ENCODE assay signal across 2 cellular contexts in genomic region chr15:59327942-59328341, GRCh38.
TF ChIP-seq lines count a peak whose summit lies in the region.

No MANE protein-coding gene starts in this region.

TF ChIP-seq in liver, 16 proteins besides CTCF, POLR2A, EP300 and RAD21:
- TF ChIP-seq REST (IDR thresholded peaks at IDR 0.05) = peak; percentile 58
- TF ChIP-seq GABPA (IDR thresholded peaks at IDR 0.05 in 1 of 2, conservative IDR thresholded peaks at IDR 0.05 in 1 of 2) = no peak
- TF ChIP-seq SP1 (IDR thresholded peaks at IDR 0.05) = peak; percentile 70
- no peak for TF ChIP-seq TAF1 (conservative IDR thresholded peaks at IDR 0.05)
- peak in 1 of 2 donors; percentile 54 for TF ChIP-seq JUND (IDR thresholded peaks at IDR 0.05)
- TF ChIP-seq YY1 (IDR thresholded peaks at IDR 0.05) = peak; percentile 60
- TF ChIP-seq ZBTB33 (IDR thresholded peaks at IDR 0.05) = peak; percentile 28
- TF ChIP-seq FOXA1 (IDR thresholded peaks at IDR 0.05) = peak; percentile 11
- peak; percentile 85 to 92 for TF ChIP-seq HNF4A (conservative IDR thresholded peaks at IDR 0.05)
- TF ChIP-seq HNF4G (IDR thresholded peaks at IDR 0.05) = peak; percentile 35
- peak; percentile 78 to 91 for TF ChIP-seq RXRA (IDR thresholded peaks at IDR 0.05)
- TF ChIP-seq FOXA2 (IDR thresholded peaks at IDR 0.05) = no peak
- peak; percentile 41 for TF ChIP-seq MAX (IDR thresholded peaks at IDR 0.05)

TF ChIP-seq in HepG2, 621 proteins besides CTCF, POLR2A, EP300 and RAD21 (continued from another document):
- no peak for TF ChIP-seq MLXIP (CRISPR knock-in tag; IDR thresholded peaks at IDR 0.05; ENCODE audit: borderline replicate concordance)
- TF ChIP-seq MXI1 (IDR thresholded peaks at IDR 0.05; ENCODE audit: borderline replicate concordance, low read depth, low read length) = no peak
- no peak for TF ChIP-seq GMEB1 (CRISPR knock-in tag; IDR thresholded peaks at IDR 0.05; ENCODE audit: borderline replicate concordance)
- no peak for TF ChIP-seq SNAPC2 (CRISPR knock-in tag; IDR thresholded peaks at IDR 0.05)
- TF ChIP-seq ZFX (CRISPR knock-in tag; IDR thresholded peaks at IDR 0.05; ENCODE audit: low read depth) = no peak
- no peak for TF ChIP-seq PBX2 (CRISPR knock-in tag; IDR thresholded peaks at IDR 0.05)
- no peak for TF ChIP-seq ETV5 (CRISPR knock-in tag; IDR thresholded peaks at IDR 0.05; ENCODE audit: borderline replicate concordance)
- TF ChIP-seq CEBPG (CRISPR knock-in tag; IDR thresholded peaks at IDR 0.05) = no peak
- TF ChIP-seq MED1 (CRISPR knock-in tag; IDR thresholded peaks at IDR 0.05) = no peak
- TF ChIP-seq ZNF784 (CRISPR knock-in tag; IDR thresholded peaks at IDR 0.05; ENCODE audit: borderline replicate concordance) = no peak
- no peak for TF ChIP-seq ZNF136 (CRISPR knock-in tag; IDR thresholded peaks at IDR 0.05; ENCODE audit: low read depth)
- no peak for TF ChIP-seq KAT2B (IDR thresholded peaks at IDR 0.05; ENCODE audit: borderline replicate concordance, low read depth, low read length)
TF ChIP-seq in HepG2: peak in this region for 0.
